In the genomic region with DNA sequence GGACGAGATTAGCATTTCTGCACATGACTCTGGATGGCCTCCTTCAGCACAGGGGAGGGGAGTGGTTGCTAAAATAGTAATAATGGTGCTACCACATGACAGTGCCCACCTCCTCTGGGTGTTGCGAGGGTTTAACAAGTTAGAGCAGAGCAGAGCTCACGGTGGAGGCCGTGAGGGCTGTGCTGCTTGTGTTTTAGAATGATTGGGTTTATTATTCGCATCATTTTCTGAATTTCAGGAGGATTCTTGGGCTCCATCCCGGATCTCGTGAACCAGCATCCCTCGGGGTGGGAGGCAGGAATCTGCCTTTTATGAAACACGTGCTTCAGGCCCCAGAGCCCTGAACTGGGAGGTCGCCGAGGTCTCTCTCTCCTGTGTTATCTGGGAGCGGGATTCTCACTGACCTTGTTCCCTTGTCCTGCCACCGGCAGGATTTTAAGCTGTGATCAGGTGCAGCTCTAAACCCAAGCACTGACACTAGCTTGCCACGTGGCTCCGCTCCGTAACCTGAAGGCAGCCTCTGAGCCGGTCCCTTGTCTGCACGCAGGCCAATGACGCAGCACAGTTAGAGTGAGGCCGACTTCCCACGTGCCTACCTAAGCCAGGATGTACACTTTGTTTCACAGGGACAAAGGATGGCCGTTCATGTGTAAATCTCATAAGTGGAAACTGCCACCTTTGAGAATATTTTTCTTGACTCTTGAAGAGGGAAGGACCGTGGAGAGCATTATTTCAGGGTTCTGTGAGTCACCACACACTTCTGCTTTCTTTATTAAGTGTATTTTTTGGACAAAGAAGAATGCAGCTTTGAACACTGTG, we compare ENCODE assay signal across 13 cellular contexts.
A peak's percentile ranks its signal among the peaks of the same experiment; 100 is the strongest.
DNase-seq lines count a peak whose midpoint lies in the region; ATAC-seq, FAIRE-seq and TF ChIP-seq lines count a peak whose summit lies in the region.
"Had no signal": no experiment of that assay in that cellular context is flagged by ENCODE, and none has a peak within 500 bp of the region (broad histone marks: within the 10 kb centered on the region; RNA-seq: fewer than 3 reads in every experiment).

No MANE protein-coding gene starts in this region.

- H2AFZ ChIP-seq in HepG2 (ENCODE audit: low read length): no peak overlapping the region

- no peaks in the 10 kb centered on the region for H3K79me2 ChIP-seq in HepG2 (ENCODE audit: insufficient read depth, low read length)

- no peak for DNase-seq in HepG2 (ENCODE audit: low spot score)
- DNase-seq in right lobe of liver: no peak
- peak; percentile 30 for DNase-seq in SKM-1 (lab: John Stamatoyannopoulos, UW; ENCODE audit: unreplicated experiment)
- DNase-seq in activated gamma-delta T cell (lab: John Stamatoyannopoulos, UW): no peak
- no peak for DNase-seq in NCI-H1436 treated with DMSO at 0.1 percent for 48 hours (lab: John Stamatoyannopoulos, UW)
- DNase-seq in DMS153 treated with DMSO at 0.1 percent for 48 hours (lab: John Stamatoyannopoulos, UW; ENCODE audit: unreplicated experiment): no peak
- DNase-seq: activated CD8-positive, alpha-beta T cell treated with anti-CD3 and anti-CD28 coated beads, Interleukin-2, amount 10 ng/mL, durations not matched to agents 7 days and 5 days; NCI-H524; SK-N-SH had no signal

- H3K9me3 ChIP-seq in HepG2 (ENCODE audit: low read length): no peaks in the 10 kb centered on the region
- no peaks in the 10 kb centered on the region for H3K9me3 ChIP-seq in right lobe of liver

- intact Hi-C loops in HepG2 (cut with micrococcal nuclease; ENCODE audit: unreplicated experiment) (loop anchor here (5.0 kb wide), 1 partner anchor 1662 kb away; no protein-coding TSS in a partner anchor), right lobe of liver (cut with DNase I) (no loop called here)

- no peak overlapping the region for H3K4me2 ChIP-seq in HepG2 (ENCODE audit: low read depth, low read length)
- H3K4me2 ChIP-seq: A549, SK-N-SH had no signal

- no peak for FAIRE-seq in HepG2 (lab: Jason Lieb, UNC)
- FAIRE-seq: A549 had no signal

- no peak for TF ChIP-seq CTCF in HepG2 (CRISPR knock-in tag; IDR thresholded peaks at IDR 0.05)
- TF ChIP-seq CTCF in right lobe of liver (IDR thresholded peaks at IDR 0.05): no peak

- H3K36me3 ChIP-seq in HepG2 (replicated peaks in 1 of 2; ENCODE audit: control insufficient read depth in 1 of 2, insufficient read depth in 2 of 2, low read length in 2 of 2) (no peaks in the 10 kb centered on the region), right lobe of liver (no peaks in the 10 kb centered on the region)
- H3K36me3 ChIP-seq: tibial nerve had no signal

- in situ Hi-C loops in HepG2 (cut with HindIII; ENCODE audit: extremely low pct_ligation_motif_present, low pct_unique_long_range_greater_than_20kb): no loop called here

- peak; percentile 25; the same call in 2 of the 3 replicates for ATAC-seq in HepG2
- no peak for ATAC-seq in right lobe of liver
- ATAC-seq in HG03025 (IDR thresholded peaks at IDR 0.05; ENCODE audit: low FRiP score, unreplicated experiment): peak; percentile 41
- no peak for ATAC-seq in GM18861 (IDR thresholded peaks at IDR 0.05; ENCODE audit: unreplicated experiment)
- ATAC-seq: A549; activated CD8-positive, alpha-beta T cell treated with anti-CD3 and anti-CD28 coated beads, Interleukin-2, amount 10 ng/mL, durations not matched to agents 7 days and 5 days had no signal

- TF ChIP-seq EP300 in HepG2 (IDR thresholded peaks at IDR 0.05; ENCODE audit: low read depth in 2 of 2, low read length in 2 of 2): no peak
- TF ChIP-seq EP300 in HepG2 (CRISPR knock-in tag; IDR thresholded peaks at IDR 0.05; ENCODE audit: borderline replicate concordance): no peak

- H3K9ac ChIP-seq in HepG2 (ENCODE audit: insufficient read depth, low read depth, low read length): no peak overlapping the region
- H3K9ac ChIP-seq: SK-N-SH had no signal

- no peak for TF ChIP-seq POLR2A in HepG2 (IDR thresholded peaks at IDR 0.05; ENCODE audit: insufficient read depth in 1 of 2, low read depth in 2 of 2, low read length in 2 of 2)
- TF ChIP-seq POLR2A in right lobe of liver (IDR thresholded peaks at IDR 0.05): no peak

- H3K27me3 ChIP-seq in HepG2 (ENCODE audit: control insufficient read depth in 1 of 2, insufficient read depth in 2 of 2, low read length in 2 of 2) (peaks cover 0 to 23% of the 10 kb centered on the region in 2 experiments; a peak in 3 of 5 replicates), right lobe of liver (no peaks in the 10 kb centered on the region)
- H3K27me3 ChIP-seq: tibial nerve had no signal

- 30% methylated on average over 23 of the region's 23 CpGs for WGBS in HepG2 (ENCODE audit: low lambda C conversion rate)
- WGBS in right lobe of liver (ENCODE audit: insufficient coverage, low coverage, low lambda C conversion rate, missing lambda C conversion rate): 69% methylated on average over 14 of the region's 23 CpGs

- no peak for TF ChIP-seq RAD21 in HepG2 (CRISPR knock-in tag; IDR thresholded peaks at IDR 0.05)

- H4K20me1 ChIP-seq in HepG2 (ENCODE audit: insufficient read depth, low read length): no peaks in the 10 kb centered on the region

- H3K4me1 ChIP-seq in HepG2 (ENCODE audit: insufficient read depth, low read length) (no peaks in the 10 kb centered on the region), right lobe of liver (no peaks in the 10 kb centered on the region)
- H3K4me1 ChIP-seq: A549, tibial nerve had no signal

- no TSS peak for BruUV-seq in HepG2 (replicated peaks; lab: Mats Ljungman, UMichigan)

- POLR2A ChIA-PET in HepG2 (lab: Yijun Ruan, JAX): no interaction called here

- CTCF ChIA-PET in HepG2 (lab: Yijun Ruan, JAX; ENCODE audit: low intra/inter-chr PET ratio, low total read pairs): no interaction called here

- H3K4me3 ChIP-seq in HepG2 (replicated peaks in 1 of 3; ENCODE audit: insufficient read depth in 1 of 3, low read depth in 2 of 3, low read length in 3 of 3) (no peak overlapping the region), right lobe of liver (no peak overlapping the region)
- H3K4me3 ChIP-seq: A549, tibial nerve had no signal

- H3K27ac ChIP-seq in HepG2 (ENCODE audit: extremely low read length, insufficient read depth, low read length): no peak overlapping the region
- no peak overlapping the region for H3K27ac ChIP-seq in right lobe of liver
- H3K27ac ChIP-seq: A549, tibial nerve had no signal

TF ChIP-seq in HepG2, 621 proteins besides CTCF, POLR2A, EP300 and RAD21:
- TF ChIP-seq KDM5B (CRISPR knock-in tag; IDR thresholded peaks at IDR 0.05; ENCODE audit: borderline replicate concordance): no peak
- TF ChIP-seq ZNF83 (CRISPR knock-in tag; IDR thresholded peaks at IDR 0.05; ENCODE audit: borderline replicate concordance): no peak
- no peak for TF ChIP-seq CREB1 (IDR thresholded peaks at IDR 0.05)
- no peak for TF ChIP-seq CREB1 (CRISPR knock-in tag; IDR thresholded peaks at IDR 0.05)
- TF ChIP-seq KLF13 (CRISPR knock-in tag; IDR thresholded peaks at IDR 0.05): no peak
- TF ChIP-seq RBM22 (optimal IDR thresholded peaks at IDR 0.05; ENCODE audit: low read length): no peak
- TF ChIP-seq, protein P1, sequence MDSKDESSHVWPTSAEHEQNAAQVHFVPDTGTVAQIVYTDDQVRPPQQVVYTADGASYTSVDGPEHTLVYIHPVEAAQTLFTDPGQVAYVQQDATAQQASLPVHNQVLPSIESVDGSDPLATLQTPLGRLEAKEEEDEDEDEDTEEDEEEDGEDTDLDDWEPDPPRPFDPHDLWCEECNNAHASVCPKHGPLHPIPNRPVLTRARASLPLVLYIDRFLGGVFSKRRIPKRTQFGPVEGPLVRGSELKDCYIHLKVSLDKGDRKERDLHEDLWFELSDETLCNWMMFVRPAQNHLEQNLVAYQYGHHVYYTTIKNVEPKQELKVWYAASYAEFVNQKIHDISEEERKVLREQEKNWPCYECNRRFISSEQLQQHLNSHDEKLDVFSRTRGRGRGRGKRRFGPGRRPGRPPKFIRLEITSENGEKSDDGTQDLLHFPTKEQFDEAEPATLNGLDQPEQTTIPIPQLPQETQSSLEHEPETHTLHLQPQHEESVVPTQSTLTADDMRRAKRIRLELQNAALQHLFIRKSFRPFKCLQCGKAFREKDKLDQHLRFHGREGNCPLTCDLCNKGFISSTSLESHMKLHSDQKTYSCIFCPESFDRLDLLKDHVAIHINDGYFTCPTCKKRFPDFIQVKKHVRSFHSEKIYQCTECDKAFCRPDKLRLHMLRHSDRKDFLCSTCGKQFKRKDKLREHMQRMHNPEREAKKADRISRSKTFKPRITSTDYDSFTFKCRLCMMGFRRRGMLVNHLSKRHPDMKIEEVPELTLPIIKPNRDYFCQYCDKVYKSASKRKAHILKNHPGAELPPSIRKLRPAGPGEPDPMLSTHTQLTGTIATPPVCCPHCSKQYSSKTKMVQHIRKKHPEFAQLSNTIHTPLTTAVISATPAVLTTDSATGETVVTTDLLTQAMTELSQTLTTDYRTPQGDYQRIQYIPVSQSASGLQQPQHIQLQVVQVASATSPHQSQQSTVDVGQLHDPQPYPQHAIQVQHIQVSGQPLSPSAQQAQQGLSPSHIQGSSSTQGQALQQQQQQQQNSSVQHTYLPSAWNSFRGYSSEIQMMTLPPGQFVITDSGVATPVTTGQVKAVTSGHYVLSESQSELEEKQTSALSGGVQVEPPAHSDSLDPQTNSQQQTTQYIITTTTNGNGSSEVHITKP (CRISPR knock-in tag; IDR thresholded peaks at IDR 0.05; ENCODE audit: low read depth): no peak
- no peak for TF ChIP-seq ZNF34 (CRISPR knock-in tag; IDR thresholded peaks at IDR 0.05; ENCODE audit: borderline replicate concordance)
- TF ChIP-seq ELK4 (CRISPR knock-in tag; IDR thresholded peaks at IDR 0.05; ENCODE audit: borderline replicate concordance): no peak
TF ChIP-seq in HepG2: peak in this region for 0.

Comparison
In these comparisons a context has a peak if more than half of its experiments do, and no peak if none do; other contexts are left out.
1. ATAC-seq: peak in HepG2 (single experiment) and HG03025 (single experiment); none in right lobe of liver (0 of 4) and GM18861 (single experiment).